In the genomic region with DNA sequence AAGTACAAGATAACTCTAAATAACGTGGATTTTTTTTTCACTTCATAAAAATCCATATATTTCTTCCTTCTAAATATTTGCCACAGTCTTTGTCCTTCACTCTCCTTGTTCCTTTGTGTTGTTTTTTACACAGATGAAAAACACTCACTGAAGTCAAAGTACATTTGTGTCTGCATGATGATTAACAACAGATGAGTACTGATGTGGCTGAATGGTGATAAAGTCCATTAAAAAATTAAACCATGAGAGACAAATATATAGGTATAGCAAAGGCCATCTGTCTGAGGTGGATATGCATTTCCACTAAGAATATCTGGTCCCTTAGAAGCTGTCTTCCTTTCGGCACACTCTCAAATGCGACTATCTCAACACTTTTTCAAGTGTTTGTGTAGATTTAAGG, we compare ENCODE assay signal across 8 cellular contexts.
"Had no signal": no experiment of that assay in that cellular context is flagged by ENCODE, and none has a peak within 500 bp of the region (broad histone marks: within the 10 kb centered on the region; RNA-seq: fewer than 3 reads in every experiment).

No MANE protein-coding gene starts in this region.

- FAIRE-seq: HepG2, HTR-8/SVneo, K562 had no signal

- DNase-seq: IMR-90, KBM-7, KG1 had no signal

- H3K9ac ChIP-seq: KMS-11 had no signal

- H3K27ac ChIP-seq: HL-60, KMS-11 had no signal

- H3K4me3 ChIP-seq: K562 had no signal

- ATAC-seq: HepG2, K562 had no signal

- H3K4me2 ChIP-seq: KMS-11 had no signal
